In the genomic region with DNA sequence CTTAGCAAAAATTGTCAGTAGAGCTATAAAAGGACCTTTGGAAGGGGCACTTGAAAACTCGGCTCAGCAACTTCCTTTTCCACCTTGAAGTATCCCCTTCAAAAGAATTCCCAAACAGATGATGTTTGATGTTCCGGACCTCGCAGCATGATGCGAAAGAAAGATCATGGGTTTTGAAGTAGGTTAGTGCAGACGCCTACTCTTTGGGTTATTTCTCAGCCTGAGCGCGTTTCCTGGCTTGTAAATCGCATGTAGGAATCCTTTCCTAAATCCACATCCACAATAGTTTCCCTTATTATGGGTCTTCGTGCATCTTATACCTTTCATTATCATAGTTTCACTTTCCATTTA, we compare ENCODE assay signal across 8 cellular contexts. TPM values are rescaled to one million over a fixed set of nuclear protein-coding genes. Genes with fewer than 3 reads are reported as not detected.
DNase-seq lines count a peak whose midpoint lies in the region; ATAC-seq and TF ChIP-seq lines count a peak whose summit lies in the region.

No MANE protein-coding gene starts in this region.

- peaks cover 19% of the 10 kb centered on the region for H3K27me3 Mint-ChIP-seq in CD4-positive, CD25-positive, alpha-beta regulatory T cell
- H3K27me3 Mint-ChIP-seq in effector memory CD8-positive, alpha-beta T cell: no peaks in the 10 kb centered on the region

- H3K79me2 ChIP-seq in OCI-LY7 (ENCODE audit: insufficient read depth, low read depth, low read length): peaks cover 43% of the 10 kb centered on the region

- H4K91ac ChIP-seq in neuronal stem cell (ENCODE audit: low read depth, low read length, poor library complexity): no peak overlapping the region

- H4K8ac ChIP-seq in neuronal stem cell (ENCODE audit: low read depth, low read length): no peak overlapping the region

- POLR2A ChIA-PET in OCI-LY7 (lab: Charles Lee): interaction anchor here (0.7 kb wide), 1 partner anchor 426 kb away, joined by 3 read pairs; no protein-coding TSS in a partner anchor

- no peak overlapping the region for H2BK12ac ChIP-seq in neuronal stem cell (ENCODE audit: low read length)

- CTCF ChIA-PET in OCI-LY7 (lab: Charles Lee; ENCODE audit: unreplicated experiment): no interaction called here

- no peaks in the 10 kb centered on the region for H3K9me2 ChIP-seq in OCI-LY7 (ENCODE audit: insufficient read depth, low read length)

- H2AK5ac ChIP-seq in neuronal stem cell (ENCODE audit: low read depth, low read length): no peak overlapping the region

- no peak for DNase-seq in CD4-positive, CD25-positive, alpha-beta regulatory T cell
- no peak for DNase-seq in OCI-LY7 (ENCODE audit: low spot score)
- DNase-seq in effector memory CD8-positive, alpha-beta T cell: peak in 1 of 3 experiments; percentile 2
- no peak for DNase-seq in neuronal stem cell (ENCODE audit: low spot score)
- no peak for DNase-seq in AG20443 (ENCODE audit: low spot score)
- DNase-seq in anterior cingulate cortex (lab: John Stamatoyannopoulos, UW): no peak

- H3K4me2 ChIP-seq in OCI-LY7 (ENCODE audit: low read length) (peak overlapping the region; percentile 97), neuronal stem cell (ENCODE audit: insufficient read depth, low read length, poor library complexity, severe bottlenecking) (peak overlapping the region; percentile 59)

- H4K20me1 ChIP-seq in OCI-LY7 (ENCODE audit: insufficient read depth, low read length): peaks cover 13% of the 10 kb centered on the region; the same call in 1 of the 2 replicates

- no peaks in the 10 kb centered on the region for H3K36me3 ChIP-seq in CD4-positive, CD25-positive, alpha-beta regulatory T cell (ENCODE audit: control insufficient read depth, insufficient read depth, low read length)
- H3K36me3 ChIP-seq in OCI-LY7 (ENCODE audit: insufficient read depth, low read length) (peaks cover 19% of the 10 kb centered on the region; the same call in 1 of the 2 replicates), neuronal stem cell (replicated peaks in 1 of 2; ENCODE audit: control insufficient read depth in 2 of 2, insufficient read depth in 2 of 2, low read length in 2 of 2) (peaks cover 0 to 17% of the 10 kb centered on the region in 2 donors)

- H3K36me3 Mint-ChIP-seq in CD4-positive, CD25-positive, alpha-beta regulatory T cell: peaks cover 4% of the 10 kb centered on the region
- peaks cover 19% of the 10 kb centered on the region for H3K36me3 Mint-ChIP-seq in effector memory CD8-positive, alpha-beta T cell (ENCODE audit: insufficient read depth)

- peaks cover 0 to 3% (median 0%) of the 10 kb centered on the region in 7 donors for H3K9me3 Mint-ChIP-seq in CD4-positive, CD25-positive, alpha-beta regulatory T cell
- no peaks in the 10 kb centered on the region for H3K9me3 Mint-ChIP-seq in effector memory CD8-positive, alpha-beta T cell

- no peak overlapping the region for H3K18ac ChIP-seq in neuronal stem cell (ENCODE audit: low read length)

- H2BK15ac ChIP-seq in neuronal stem cell (ENCODE audit: low read length): no peak overlapping the region

- TF ChIP-seq CTCF in OCI-LY7 (conservative IDR thresholded peaks at IDR 0.05; ENCODE audit: low read length): no peak

- peaks cover 27 to 50% (median 42%) of the 10 kb centered on the region in 4 donors for H3K4me1 Mint-ChIP-seq in CD4-positive, CD25-positive, alpha-beta regulatory T cell
- H3K4me1 Mint-ChIP-seq in effector memory CD8-positive, alpha-beta T cell (ENCODE audit: low read depth in 2 of 2): peaks cover 34 to 44% of the 10 kb centered on the region in 2 donors

- WGBS in neuronal stem cell (ENCODE audit: extremely low coverage in 2 of 2, insufficient read length in 2 of 2, insufficient replicate concordance in 1 of 2), 2 donors: no CpG with 5 or more reads among the region's 9 CpGs

- no peak overlapping the region for H2BK120ac ChIP-seq in neuronal stem cell (ENCODE audit: low read depth, low read length)

- no peak overlapping the region for H3K23ac ChIP-seq in neuronal stem cell (ENCODE audit: low read depth, low read length, poor library complexity)

- no peak overlapping the region for H3K9ac ChIP-seq in neuronal stem cell (ENCODE audit: low read depth, low read length, poor library complexity)

- peak overlapping the region; percentile 94 to 97 (median 96) for H3K4me3 Mint-ChIP-seq in CD4-positive, CD25-positive, alpha-beta regulatory T cell
- H3K4me3 Mint-ChIP-seq in effector memory CD8-positive, alpha-beta T cell: peak overlapping the region; percentile 89 to 95

- H3K4me1 ChIP-seq in CD4-positive, CD25-positive, alpha-beta regulatory T cell (ENCODE audit: control insufficient read depth, insufficient read depth, low read length, poor library complexity, severe bottlenecking): peaks cover 37% of the 10 kb centered on the region
- peaks cover 39% of the 10 kb centered on the region for H3K4me1 ChIP-seq in OCI-LY7 (ENCODE audit: insufficient read depth, low read length, poor library complexity, severe bottlenecking)
- H3K4me1 ChIP-seq in neuronal stem cell (ENCODE audit: control insufficient read depth in 2 of 2, insufficient read depth in 1 of 2, low read depth in 1 of 2, low read length in 2 of 2): peaks cover 10 to 15% of the 10 kb centered on the region in 2 donors

- H3K27ac ChIP-seq in CD4-positive, CD25-positive, alpha-beta regulatory T cell (ENCODE audit: insufficient read depth, low read length, poor library complexity, severe bottlenecking): peak overlapping the region; percentile 98
- H3K27ac ChIP-seq in OCI-LY7 (ENCODE audit: low read depth, low read length, poor library complexity, severe bottlenecking) (no peak overlapping the region), neuronal stem cell (replicated peaks; ENCODE audit: low read length) (no peak overlapping the region)

- peak overlapping the region; percentile 100 for H3K4me3 ChIP-seq in CD4-positive, CD25-positive, alpha-beta regulatory T cell (ENCODE audit: low read depth, low read length)
- H3K4me3 ChIP-seq in OCI-LY7 (ENCODE audit: low read depth, low read length, poor library complexity, severe bottlenecking) (peak overlapping the region; percentile 95), neuronal stem cell (ENCODE audit: low read length in 2 of 2) (peak overlapping the region; percentile 56 to 81)

- peaks cover 5% of the 10 kb centered on the region for H3K27me3 ChIP-seq in CD4-positive, CD25-positive, alpha-beta regulatory T cell (ENCODE audit: control insufficient read depth, insufficient read depth, low read length)
- H3K27me3 ChIP-seq in neuronal stem cell (ENCODE audit: control insufficient read depth in 3 of 3, insufficient read depth in 3 of 3, low read depth in 1 of 3, low read length in 3 of 3): no peaks in the 10 kb centered on the region

- no peaks in the 10 kb centered on the region for H3K9me3 ChIP-seq in CD4-positive, CD25-positive, alpha-beta regulatory T cell (ENCODE audit: control insufficient read depth in 2 of 2, low read length in 2 of 2)
- no peaks in the 10 kb centered on the region for H3K9me3 ChIP-seq in OCI-LY7 (ENCODE audit: low read length)
- H3K9me3 ChIP-seq in neuronal stem cell (replicated peaks in 1 of 2; ENCODE audit: control insufficient read depth in 2 of 2, insufficient read depth in 1 of 2, low read depth in 1 of 2, low read length in 2 of 2): peaks cover 0 to 2% of the 10 kb centered on the region in 2 donors

- H2BK5ac ChIP-seq in neuronal stem cell (ENCODE audit: low read length): no peak overlapping the region

- TSS peak; percentile 65 for BruUV-seq in OCI-LY7 (replicated peaks; lab: Mats Ljungman, UMichigan)

- H3K27ac Mint-ChIP-seq in CD4-positive, CD25-positive, alpha-beta regulatory T cell: peak overlapping the region; percentile 98 to 99 (median 99)
- peak overlapping the region; percentile 98 to 100 for H3K27ac Mint-ChIP-seq in effector memory CD8-positive, alpha-beta T cell

- no peak for ATAC-seq in CD4-positive, CD25-positive, alpha-beta regulatory T cell (ENCODE audit: low read depth in 2 of 2)
- no peak for ATAC-seq in effector memory CD8-positive, alpha-beta T cell (replicated peaks)
- ATAC-seq in GM18909 (IDR thresholded peaks at IDR 0.05; ENCODE audit: poor library complexity, unreplicated experiment) (no peak), GM18907 (IDR thresholded peaks at IDR 0.05; ENCODE audit: unreplicated experiment) (no peak)

- peaks cover 3% of the 10 kb centered on the region for H3K79me1 ChIP-seq in neuronal stem cell (ENCODE audit: low read depth, low read length)

- no peak overlapping the region for H3K4ac ChIP-seq in neuronal stem cell (ENCODE audit: low read length)

- intact Hi-C loops in OCI-LY7 (cut with micrococcal nuclease; ENCODE audit: unreplicated experiment): loop anchor here (10.0 kb wide), 1 partner anchor 1468 kb away; no protein-coding TSS in a partner anchor

- H2AFZ ChIP-seq in OCI-LY7 (ENCODE audit: low read length): peak overlapping the region; percentile 99
- peak overlapping the region; percentile 99 for H2AFZ ChIP-seq in neuronal stem cell (ENCODE audit: low read length)

- no peak overlapping the region for H3K14ac ChIP-seq in neuronal stem cell (ENCODE audit: low read length)

RNA-seq across cellular contexts. Expression of gene NEDD1, which starts 0.6 kb away (rescaled TPM):
- 29.1 TPM for total RNA-seq in CD4-positive, CD25-positive, alpha-beta regulatory T cell
- 10 to 100 TPM; 33.4 to 45.5 (median 38.3) TPM for polyA plus RNA-seq in CD4-positive, CD25-positive, alpha-beta regulatory T cell
- 30.7 and 39.2 TPM in 2 replicates for total RNA-seq in OCI-LY7 (2014; rRNA removed; shearing (Covaris generic))
- total RNA-seq in OCI-LY7 (2022): 32.8 and 39.3 TPM in 2 replicates
- 25.3 TPM for polyA plus RNA-seq in neuronal stem cell (2013, experiment 1 of 2)
- polyA plus RNA-seq in neuronal stem cell (2013, experiment 2 of 2): 26.5 TPM
